Comparison of ENCODE assay signal across 15 cellular contexts in genomic region chr9:108727580-108728056, GRCh38.
DNase-seq lines count a peak whose midpoint lies in the region; ATAC-seq lines count a peak whose summit lies in the region.
"Had no signal": no experiment of that assay in that cellular context is flagged by ENCODE, and none has a peak within 500 bp of the region (broad histone marks: within the 10 kb centered on the region; RNA-seq: fewer than 3 reads in every experiment).

No MANE protein-coding gene starts in this region.

- DNase-seq in Right ventricle myocardium inferior (ENCODE audit: missing footprints) (peak; percentile 75), cardiac septum (ENCODE audit: low spot score) (no peak), fibroblast of gingiva (ENCODE audit: low read depth) (peak; percentile 56), middle frontal gyrus (ENCODE audit: extremely low spot score, low spot score) (peak; percentile 18), NCI-H2107 (lab: John Stamatoyannopoulos, UW) (no peak)
- DNase-seq in stimulated activated CD4-positive, alpha-beta T cell treated with anti-CD3 and anti-CD28 coated beads, Interleukin-1b, Interleukin-23, amount 100 ng/mL, for 48 hours: no peak
- DNase-seq: activated T-cell treated with anti-CD3 and anti-CD28 coated beads, Interleukin-2, amount 50 U/mL, for 1 hour; amniotic stem cell; effector memory CD8-positive, alpha-beta T cell; NCI-H2029 treated with DMSO at 0.1 percent for 48 hours; NK-92 treated with Interleukin-12 subunit alpha and Interleukin-12 subunit beta, amount 100 ng/mL, for 24 hours; SW 1271 had no signal

- peak; percentile 88 for ATAC-seq in Right ventricle myocardium inferior
- no peak for ATAC-seq in HG02759 (IDR thresholded peaks at IDR 0.05; ENCODE audit: unreplicated experiment)
- ATAC-seq in GM19397 (IDR thresholded peaks at IDR 0.05; ENCODE audit: unreplicated experiment): no peak
- ATAC-seq: effector memory CD8-positive, alpha-beta T cell; K562 had no signal

- intact Hi-C loops in Right ventricle myocardium inferior (cut with DNase I): no loop called here
- intact Hi-C loops in cardiac septum (cut with DNase I): no loop called here

Comparison
In these comparisons a context has a peak if more than half of its experiments do, and no peak if none do; other contexts are left out.
1. DNase-seq: peak in Right ventricle myocardium inferior (single experiment), fibroblast of gingiva (single experiment) and middle frontal gyrus (single experiment); none in cardiac septum (single experiment), NCI-H2107 (single experiment) and stimulated activated CD4-positive, alpha-beta T cell treated with anti-CD3 and anti-CD28 coated beads, Interleukin-1b, Interleukin-23, amount 100 ng/mL, for 48 hours (single experiment).